ENCODE assay signal across 1 cellular context in genomic region chr7:157873664-157874063, GRCh38.
TF ChIP-seq lines count a peak whose summit lies in the region.

No MANE protein-coding gene starts in this region.

TF ChIP-seq in H1, 55 proteins besides CTCF, POLR2A, EP300 and RAD21:
- TF ChIP-seq TEAD4 (IDR thresholded peaks at IDR 0.05; ENCODE audit: low read depth, low read length), result no peak
- TF ChIP-seq CREB1 (IDR thresholded peaks at IDR 0.05), result no peak
- TF ChIP-seq HDAC2 (IDR thresholded peaks at IDR 0.05; ENCODE audit: borderline replicate concordance in 1 of 2, low read depth in 2 of 2, low read length in 2 of 2), result no peak
- TF ChIP-seq E2F6 (IDR thresholded peaks at IDR 0.05), result no peak
- TF ChIP-seq POLR2AphosphoS5 (IDR thresholded peaks at IDR 0.05; ENCODE audit: low read depth, low read length), result no peak
- no peak for TF ChIP-seq CHD2 (IDR thresholded peaks at IDR 0.05; ENCODE audit: low read length)
